In genomic region chr2:84894131-84894586, GRCh38 we compare ENCODE assay signal across 8 cellular contexts. TPM values are rescaled to one million over a fixed set of nuclear protein-coding genes. Genes with fewer than 3 reads are reported as not detected.
DNase-seq lines count a peak whose midpoint lies in the region; ATAC-seq and TF ChIP-seq lines count a peak whose summit lies in the region.

No MANE protein-coding gene starts in this region.

- DNase-seq in CD4-positive, alpha-beta memory T cell, result no peak
- DNase-seq in islet precursor cell (peak; percentile 88), HPDE6-E6E7 (ENCODE audit: extremely low spot score) (no peak), epidermal melanocyte (ENCODE audit: insufficient read length, low spot score) (no peak), GDM1 (lab: John Stamatoyannopoulos, UW) (no peak)

- H3K9me3 ChIP-seq in CD4-positive, alpha-beta memory T cell (ENCODE audit: control insufficient read depth in 1 of 2, low read length in 2 of 2), result no peaks in the 10 kb centered on the region
- no peaks in the 10 kb centered on the region for H3K9me3 ChIP-seq in HEK293 (ENCODE audit: control insufficient read depth, insufficient read depth, low read depth, low read length)

- H3K27ac Mint-ChIP-seq in CD4-positive, alpha-beta memory T cell, result peak overlapping the region; percentile 38 to 95 (median 91)

- H3K27ac ChIP-seq in CD4-positive, alpha-beta memory T cell (ENCODE audit: low read depth, low read length), result peak overlapping the region; percentile 50
- no peak overlapping the region for H3K27ac ChIP-seq in HEK293 (ENCODE audit: extremely low read depth, low read depth, low read length)
- peak overlapping the region; percentile 13; the same call in 1 of the 2 replicates for H3K27ac ChIP-seq in VCaP

- H3K4me3 ChIP-seq in CD4-positive, alpha-beta memory T cell (ENCODE audit: low read length in 2 of 2), result no peak overlapping the region
- H3K4me3 ChIP-seq in HEK293 (ENCODE audit: low read depth, low read length), result no peak overlapping the region

- no peaks in the 10 kb centered on the region for H3K27me3 Mint-ChIP-seq in CD4-positive, alpha-beta memory T cell

- H3K4me1 Mint-ChIP-seq in CD4-positive, alpha-beta memory T cell, result peaks cover 40 to 65% (median 51%) of the 10 kb centered on the region in 4 donors

- ATAC-seq in HG03442 (IDR thresholded peaks at IDR 0.05; ENCODE audit: unreplicated experiment), result no peak

- H3K4me1 ChIP-seq in CD4-positive, alpha-beta memory T cell (ENCODE audit: insufficient read depth, low read length), result peaks cover 61% of the 10 kb centered on the region
- no peaks in the 10 kb centered on the region for H3K4me1 ChIP-seq in HEK293 (ENCODE audit: control insufficient read depth, insufficient read depth, low read length)

- H3K36me3 ChIP-seq in CD4-positive, alpha-beta memory T cell (ENCODE audit: insufficient read depth, low read length), result no peaks in the 10 kb centered on the region
- H3K36me3 ChIP-seq in HEK293 (ENCODE audit: control insufficient read depth in 2 of 2, insufficient read depth in 1 of 2, low read length in 2 of 2), result no peaks in the 10 kb centered on the region

- H3K4me3 Mint-ChIP-seq in CD4-positive, alpha-beta memory T cell, result peak overlapping the region in 5 of 8 donors; percentile 55 to 75 (median 69)

- CTCF ChIA-PET in CD4-positive, alpha-beta memory T cell (lab: Charles Lee; ENCODE audit: partially characterized antibody), result interaction anchor here (0.6 to 16.2 kb wide), 5 partner anchors 9 to 27 kb away, joined by 3 to 267 read pairs (median 6); partner anchors contain the start of gene TRABD2A
- CTCF ChIA-PET in HEK293 (lab: Yijun Ruan, JAX), result interaction anchor here (1.0 to 1.3 kb wide), 3 partner anchors 13 to 32 kb away, joined by 4 to 11 read pairs (median 8); partner anchors contain the start of gene TRABD2A

- intact Hi-C loops in CD4-positive, alpha-beta memory T cell (cut with micrococcal nuclease), result no loop called here

- TF ChIP-seq CTCF in HEK293 (tag by site-specific recombination; IDR thresholded peaks at IDR 0.05) (no peak), VCaP (conservative IDR thresholded peaks at IDR 0.05) (no peak)

- no peaks in the 10 kb centered on the region for H3K27me3 ChIP-seq in CD4-positive, alpha-beta memory T cell (ENCODE audit: insufficient read depth, low read length)

- no peaks in the 10 kb centered on the region for H3K36me3 Mint-ChIP-seq in CD4-positive, alpha-beta memory T cell

- no peaks in the 10 kb centered on the region for H3K9me3 Mint-ChIP-seq in CD4-positive, alpha-beta memory T cell

- POLR2A ChIA-PET in CD4-positive, alpha-beta memory T cell (lab: Charles Lee; ENCODE audit: partially characterized antibody), result interaction anchor here (0.6 to 6.9 kb wide), 10 partner anchors 8 to 436 kb away, joined by 3 to 162 read pairs (median 4); partner anchors contain the start of genes TMSB10 and TRABD2A
- POLR2A ChIA-PET in HEK293 (lab: Yijun Ruan, JAX), result no interaction called here

TF ChIP-seq in HEK293, 187 proteins besides CTCF, POLR2A, EP300 and RAD21:
- TF ChIP-seq ZSCAN30 (tag by site-specific recombination; IDR thresholded peaks at IDR 0.05) (no peak), ZIC2 (tag by site-specific recombination; IDR thresholded peaks at IDR 0.05) (0 out of 2 replicates have a peak, but pooled peaks have one; percentile 16), ZBTB8A (tag by site-specific recombination; IDR thresholded peaks at IDR 0.05) (0 out of 2 replicates have a peak, but pooled peaks have one; percentile 11)

RNA-seq across cellular contexts. Expression of gene TMSB10, which starts 11.3 kb away (rescaled TPM):
- 1,000 to 10,000 TPM; 1,218 to 1,245 TPM for total RNA-seq in CD4-positive, alpha-beta memory T cell
- 1,000 to 10,000 TPM; 5,559 to 6,561 TPM for polyA plus RNA-seq in CD4-positive, alpha-beta memory T cell

RNA-seq across cellular contexts. Expression of gene TRABD2A, which starts 13.3 kb away (rescaled TPM):
- total RNA-seq in CD4-positive, alpha-beta memory T cell, result 10 to 100 TPM; 83.3 to 90.7 TPM
- polyA plus RNA-seq in CD4-positive, alpha-beta memory T cell, result 10 to 100 TPM; 67.1 to 81.2 TPM
